ENCODE assay signal across 8 cellular contexts in genomic region chr7:116500071-116500853, GRCh38. TPM values are rescaled to one million over a fixed set of nuclear protein-coding genes. Genes with fewer than 3 reads are reported as not detected.
DNase-seq lines count a peak whose midpoint lies in the region; ATAC-seq and TF ChIP-seq lines count a peak whose summit lies in the region.

No MANE protein-coding gene starts in this region.

- no peak for TF ChIP-seq POLR2A in HCT116 (IDR thresholded peaks at IDR 0.05; ENCODE audit: borderline replicate concordance, extremely low read depth, insufficient read depth, insufficient read length)

- TF ChIP-seq CTCF in HCT116 (IDR thresholded peaks at IDR 0.05 in 2 of 3, conservative IDR thresholded peaks at IDR 0.05 in 1 of 3; ENCODE audit: borderline replicate concordance in 1 of 3, insufficient read depth in 1 of 3, low read depth in 2 of 3, low read length in 2 of 3) = no peak

- intact Hi-C loops in HCT116 (cut with micrococcal nuclease) = loop anchor here (5.0 kb wide), 1 partner anchor 143 kb away; no protein-coding TSS in a partner anchor

- BruUV-seq in HCT116 (replicated peaks; lab: Mats Ljungman, UMichigan) = no TSS peak

- peak; percentile 18 for ATAC-seq in HCT116

- H3K4me3 ChIP-seq in HCT116 (replicated peaks in 1 of 2; ENCODE audit: low read depth in 1 of 2, low read length in 2 of 2) = peak overlapping the region; percentile 73 to 95

- DNase-seq in EL = peak; percentile 54
- DNase-seq in HCT116 (ENCODE audit: low read depth, low spot score) = no peak
- DNase-seq in SK-MEL-5 (ENCODE audit: low read depth, low spot score) = peak; percentile 35
- peak in 2 of 61 donors; percentile 3 to 6 for DNase-seq in caudate nucleus (lab: John Stamatoyannopoulos, UW)
- peak; percentile 40 to 45 for DNase-seq in stimulated activated CD4-positive, alpha-beta T cell treated with anti-CD3 and anti-CD28 coated beads, Interleukin-4, amount 100 ng/mL, for 48 hours (ENCODE audit: low read depth in 2 of 2)
- DNase-seq in G401 (ENCODE audit: low spot score) = no peak
- DNase-seq in NCI-H2171 treated with DMSO at 0.1 percent for 48 hours (lab: John Stamatoyannopoulos, UW) = no peak

- in situ Hi-C loops in SK-MEL-5 (cut with HindIII; ENCODE audit: low pct_unique_long_range_greater_than_20kb, low sequenced_read_pairs) = loop anchor here (25.0 kb wide), 1 partner anchor 238 kb away; no protein-coding TSS in a partner anchor
- in situ Hi-C loops in G401 (cut with HindIII; ENCODE audit: low sequenced_read_pairs) = no loop called here

- H3K9ac ChIP-seq in HCT116 (ENCODE audit: low read length) = peak overlapping the region; percentile 98

- H3K4me1 ChIP-seq in HCT116 (ENCODE audit: control insufficient read depth in 1 of 2, insufficient read depth in 2 of 2, low read length in 2 of 2) = peaks cover 23 to 61% of the 10 kb centered on the region in 2 experiments

- no peaks in the 10 kb centered on the region for H4K20me1 ChIP-seq in HCT116 (ENCODE audit: insufficient read depth)

- CTCF ChIA-PET in HCT116 (lab: Charles Lee) = interaction anchor here (1.0 kb wide), 1 partner anchor 91 kb away, joined by 3 read pairs; no protein-coding TSS in a partner anchor

- H3K36me3 ChIP-seq in HCT116 (ENCODE audit: control insufficient read depth in 1 of 2, insufficient read depth in 2 of 2, low read length in 2 of 2) = peaks cover 0 to 40% of the 10 kb centered on the region in 2 experiments; a peak in 2 of 4 replicates

- H3K9me3 ChIP-seq in HCT116 (ENCODE audit: control insufficient read depth in 1 of 2, insufficient read depth in 1 of 2, low read depth in 1 of 2, low read length in 2 of 2) = peaks cover 0 to 7% of the 10 kb centered on the region in 2 experiments; a peak in 1 of 4 replicates

- peak overlapping the region; percentile 84 for H3K4me2 ChIP-seq in HCT116 (ENCODE audit: low read length)

- H2AFZ ChIP-seq in HCT116 (ENCODE audit: low read depth, low read length, poor library complexity, severe bottlenecking) = no peak overlapping the region

- H3K27me3 ChIP-seq in HCT116 (ENCODE audit: insufficient read depth, low read length) (no peaks in the 10 kb centered on the region), layer of hippocampus (ENCODE audit: control insufficient read depth, insufficient read depth, low read length) (peaks cover 4% of the 10 kb centered on the region)

- RAD21 ChIA-PET in HCT116 (lab: Charles Lee; ENCODE audit: low non-redundant PET in 1 of 2, low total read pairs in 2 of 2, uncharacterized antibody in 2 of 2, unreplicated experiment in 2 of 2) = interaction anchor here (1.2 to 1.4 kb wide), 2 partner anchors 26 kb away, joined by 3 to 6 read pairs; no protein-coding TSS in a partner anchor

- POLR2A ChIA-PET in HCT116 (lab: Charles Lee) = interaction anchor here (0.9 to 1.6 kb wide), 3 partner anchors 11 to 243 kb away, joined by 3 to 6 read pairs (median 4); no protein-coding TSS in a partner anchor

- H3K79me2 ChIP-seq in HCT116 (ENCODE audit: insufficient read depth, low read length) = peaks cover 56% of the 10 kb centered on the region

- no peaks in the 10 kb centered on the region for H3K9me2 ChIP-seq in HCT116 (ENCODE audit: insufficient read depth)

- TF ChIP-seq RAD21 in HCT116 (IDR thresholded peaks at IDR 0.05; ENCODE audit: low read depth) = no peak

- H3K27ac ChIP-seq in HCT116 (ENCODE audit: low read depth, low read length) (peak overlapping the region; percentile 98), caudate nucleus (ENCODE audit: low read depth, low read length) (peak overlapping the region; percentile 14), layer of hippocampus (ENCODE audit: low read depth, low read length) (peak overlapping the region; percentile 63)

TF ChIP-seq in HCT116, 20 proteins besides CTCF, POLR2A, EP300 and RAD21:
- no peak for TF ChIP-seq SRF (IDR thresholded peaks at IDR 0.05; ENCODE audit: low read depth)
- TF ChIP-seq JUND (IDR thresholded peaks at IDR 0.05) = no peak
- TF ChIP-seq SIN3A (IDR thresholded peaks at IDR 0.05; ENCODE audit: low read depth) = peak; percentile 50

RNA-seq across cellular contexts. Expression of gene CAV2, which starts 0.7 kb away (rescaled TPM):
- total RNA-seq in HCT116 (2021; ENCODE audit: unreplicated experiment) = 157 TPM
- polyA plus RNA-seq in HCT116 (2012) = 153 and 174 TPM in 2 replicates
- 31.9 and 32.9 TPM in 2 replicates for total RNA-seq in SK-MEL-5 (2014; rRNA removed; shearing (Covaris generic))
- 38.7 and 40.3 TPM in 2 replicates for polyA plus RNA-seq in SK-MEL-5 (2015; cell fraction: cytosol; rRNA removed)
- 8.4 and 17.5 TPM in 2 replicates for polyA plus RNA-seq in SK-MEL-5 (2015; cell fraction: nucleus; rRNA removed)
- not detected in 2 replicates for total RNA-seq in G401 (2014; rRNA removed; shearing (Covaris generic))

RNA-seq across cellular contexts. Expression of gene CAV1, which starts 24.6 kb away (rescaled TPM):
- total RNA-seq in HCT116 (2021; ENCODE audit: unreplicated experiment) = 298 TPM
- polyA plus RNA-seq in HCT116 (2012) = 358 and 529 TPM in 2 replicates
- 18.2 and 18.5 TPM in 2 replicates for total RNA-seq in SK-MEL-5 (2014; rRNA removed; shearing (Covaris generic))
- polyA plus RNA-seq in SK-MEL-5 (2015; cell fraction: cytosol; rRNA removed) = 26.1 and 34.8 TPM in 2 replicates
- 10.9 and 12.8 TPM in 2 replicates for polyA plus RNA-seq in SK-MEL-5 (2015; cell fraction: nucleus; rRNA removed)
- total RNA-seq in G401 (2014; rRNA removed; shearing (Covaris generic)) = not detected in 2 replicates

Comparison
In these comparisons a context has a peak if more than half of its experiments do, and no peak if none do; other contexts are left out.
1. DNase-seq: peak in EL (single experiment), SK-MEL-5 (single experiment) and stimulated activated CD4-positive, alpha-beta T cell treated with anti-CD3 and anti-CD28 coated beads, Interleukin-4, amount 100 ng/mL, for 48 hours (2 of 2); none in HCT116 (single experiment), G401 (single experiment) and NCI-H2171 treated with DMSO at 0.1 percent for 48 hours (single experiment).
2. H3K27ac ChIP-seq: peak in every context shown above with its lines; median percentile 98 in HCT116; 63 in layer of hippocampus; 14 in caudate nucleus.
3. RNA of gene CAV2, which starts 0.7 kb away (total RNA-seq): 157 TPM in HCT116 (single experiment) and 31.9 to 32.9 TPM in SK-MEL-5; not detected in G401; every median in the first group is over 10 times any median in the second.
4. RNA of gene CAV1, which starts 24.6 kb away (total RNA-seq): 298 TPM in HCT116 (single experiment) and 18.2 to 18.5 TPM in SK-MEL-5; not detected in G401; every median in the first group is over 10 times any median in the second.